ENCODE assay signal across 8 cellular contexts in genomic region chr20:4956200-4956810, GRCh38. TPM values are rescaled to one million over a fixed set of nuclear protein-coding genes. Genes with fewer than 3 reads are reported as not detected.
A peak's percentile ranks its signal among the peaks of the same experiment; 100 is the strongest.
DNase-seq lines count a peak whose midpoint lies in the region; ATAC-seq, FAIRE-seq and TF ChIP-seq lines count a peak whose summit lies in the region.

No MANE protein-coding gene starts in this region.

- FAIRE-seq in A204.1 (lab: Jason Lieb, UNC), result peak; percentile 96

- H3K4me3 ChIP-seq in left ventricle myocardium inferior, result no peak overlapping the region
- no peak overlapping the region for H3K4me3 ChIP-seq in smooth muscle cell

- H3K27me3 ChIP-seq in left ventricle myocardium inferior (ENCODE audit: low read depth) (no peaks in the 10 kb centered on the region), smooth muscle cell (ENCODE audit: low read depth) (no peaks in the 10 kb centered on the region)

- no peak overlapping the region for H3K27ac ChIP-seq in VCaP
- H3K27ac ChIP-seq in left ventricle myocardium inferior (replicated peaks), result no peak overlapping the region
- H3K27ac ChIP-seq in smooth muscle cell (ENCODE audit: low read depth), result no peak overlapping the region

- H3K9me3 ChIP-seq in left ventricle myocardium inferior (replicated peaks) (peaks cover 3% of the 10 kb centered on the region), smooth muscle cell (replicated peaks; ENCODE audit: low read depth) (no peaks in the 10 kb centered on the region)

- H3K9ac ChIP-seq in smooth muscle cell (ENCODE audit: low read depth), result no peak overlapping the region

- peaks cover 4% of the 10 kb centered on the region for H3K36me3 ChIP-seq in left ventricle myocardium inferior
- H3K36me3 ChIP-seq in smooth muscle cell (ENCODE audit: low read depth), result no peaks in the 10 kb centered on the region

- TF ChIP-seq CTCF in GM12872 (IDR thresholded peaks at IDR 0.05; ENCODE audit: insufficient read depth, low read depth, low read length), result peak; percentile 67
- TF ChIP-seq CTCF in VCaP (conservative IDR thresholded peaks at IDR 0.05), result peak; percentile 95
- peak; percentile 89 for TF ChIP-seq CTCF in left ventricle myocardium inferior (IDR thresholded peaks at IDR 0.05; ENCODE audit: borderline replicate concordance)
- TF ChIP-seq CTCF in smooth muscle cell (IDR thresholded peaks at IDR 0.05; ENCODE audit: borderline replicate concordance, insufficient read depth, poor library complexity, severe bottlenecking), result peak; percentile 80

- ATAC-seq in GM19328 (IDR thresholded peaks at IDR 0.05; ENCODE audit: unreplicated experiment), result no peak

- WGBS in smooth muscle cell (ENCODE audit: low lambda C conversion rate), result 53% methylated on average over 3 of the region's 3 CpGs

- H3K27ac Mint-ChIP-seq in activated naive CD4-positive, alpha-beta T cell treated with anti-CD3 and anti-CD28 coated beads, Interleukin-2, amount 10 ng/mL, durations not matched to agents 7 days and 5 days, result no peak overlapping the region

- H3K4me2 ChIP-seq in smooth muscle cell, result no peak overlapping the region

- no peaks in the 10 kb centered on the region for H3K79me2 ChIP-seq in smooth muscle cell (ENCODE audit: low read depth)

- peaks cover 5% of the 10 kb centered on the region for H3K4me1 ChIP-seq in left ventricle myocardium inferior
- H3K4me1 ChIP-seq in smooth muscle cell (ENCODE audit: low read depth), result no peaks in the 10 kb centered on the region

- H3F3A ChIP-seq in smooth muscle cell (ENCODE audit: low read depth), result peaks cover 9% of the 10 kb centered on the region

- no peak overlapping the region for H3K4me3 Mint-ChIP-seq in activated naive CD4-positive, alpha-beta T cell treated with anti-CD3 and anti-CD28 coated beads, Interleukin-2, amount 10 ng/mL, durations not matched to agents 7 days and 5 days

- H4K20me1 ChIP-seq in smooth muscle cell (ENCODE audit: low read depth), result no peaks in the 10 kb centered on the region

- no peaks in the 10 kb centered on the region for H3K27me3 Mint-ChIP-seq in activated naive CD4-positive, alpha-beta T cell treated with anti-CD3 and anti-CD28 coated beads, Interleukin-2, amount 10 ng/mL, durations not matched to agents 7 days and 5 days

- DNase-seq in NCI-H2081 treated with DMSO at 0.1 percent for 48 hours (lab: John Stamatoyannopoulos, UW) (peak; percentile 15), left ventricle myocardium inferior (no peak), smooth muscle cell (lab: John Stamatoyannopoulos, UW; ENCODE audit: unreplicated experiment) (no peak)
- no peak for DNase-seq in activated naive CD4-positive, alpha-beta T cell treated with anti-CD3 and anti-CD28 coated beads, Interleukin-2, amount 10 ng/mL, durations not matched to agents 7 days and 5 days

- H3K9me3 Mint-ChIP-seq in activated naive CD4-positive, alpha-beta T cell treated with anti-CD3 and anti-CD28 coated beads, Interleukin-2, amount 10 ng/mL, durations not matched to agents 7 days and 5 days, result peaks cover 4% of the 10 kb centered on the region

- CTCF ChIA-PET in activated naive CD4-positive, alpha-beta T cell treated with anti-CD3 and anti-CD28 coated beads, Interleukin-2, amount 10 ng/mL, durations not matched to agents 7 days and 5 days (lab: Charles Lee), result interaction anchor here (0.6 to 2.0 kb wide), 20 partner anchors 9 to 1088 kb away, joined by 3 to 9 read pairs (median 4); no protein-coding TSS in a partner anchor

- H3K4me1 Mint-ChIP-seq in activated naive CD4-positive, alpha-beta T cell treated with anti-CD3 and anti-CD28 coated beads, Interleukin-2, amount 10 ng/mL, durations not matched to agents 7 days and 5 days, result peaks cover 14% of the 10 kb centered on the region

- peaks cover 9% of the 10 kb centered on the region for H3K36me3 Mint-ChIP-seq in activated naive CD4-positive, alpha-beta T cell treated with anti-CD3 and anti-CD28 coated beads, Interleukin-2, amount 10 ng/mL, durations not matched to agents 7 days and 5 days

- intact Hi-C loops in left ventricle myocardium inferior (cut with micrococcal nuclease), result no loop called here

- H2AFZ ChIP-seq in smooth muscle cell (ENCODE audit: low read depth), result no peak overlapping the region

RNA-seq across cellular contexts. Expression of gene SLC23A2, which starts 45.0 kb away (rescaled TPM):
- 6.3 TPM for total RNA-seq in left ventricle myocardium inferior
- total RNA-seq in smooth muscle cell, result 5.0 and 5.6 TPM in 2 replicates
- 1.4 TPM in 2 replicates for polyA plus RNA-seq in smooth muscle cell
